8 cellular contexts compared by ENCODE assay signal in the genomic region with DNA sequence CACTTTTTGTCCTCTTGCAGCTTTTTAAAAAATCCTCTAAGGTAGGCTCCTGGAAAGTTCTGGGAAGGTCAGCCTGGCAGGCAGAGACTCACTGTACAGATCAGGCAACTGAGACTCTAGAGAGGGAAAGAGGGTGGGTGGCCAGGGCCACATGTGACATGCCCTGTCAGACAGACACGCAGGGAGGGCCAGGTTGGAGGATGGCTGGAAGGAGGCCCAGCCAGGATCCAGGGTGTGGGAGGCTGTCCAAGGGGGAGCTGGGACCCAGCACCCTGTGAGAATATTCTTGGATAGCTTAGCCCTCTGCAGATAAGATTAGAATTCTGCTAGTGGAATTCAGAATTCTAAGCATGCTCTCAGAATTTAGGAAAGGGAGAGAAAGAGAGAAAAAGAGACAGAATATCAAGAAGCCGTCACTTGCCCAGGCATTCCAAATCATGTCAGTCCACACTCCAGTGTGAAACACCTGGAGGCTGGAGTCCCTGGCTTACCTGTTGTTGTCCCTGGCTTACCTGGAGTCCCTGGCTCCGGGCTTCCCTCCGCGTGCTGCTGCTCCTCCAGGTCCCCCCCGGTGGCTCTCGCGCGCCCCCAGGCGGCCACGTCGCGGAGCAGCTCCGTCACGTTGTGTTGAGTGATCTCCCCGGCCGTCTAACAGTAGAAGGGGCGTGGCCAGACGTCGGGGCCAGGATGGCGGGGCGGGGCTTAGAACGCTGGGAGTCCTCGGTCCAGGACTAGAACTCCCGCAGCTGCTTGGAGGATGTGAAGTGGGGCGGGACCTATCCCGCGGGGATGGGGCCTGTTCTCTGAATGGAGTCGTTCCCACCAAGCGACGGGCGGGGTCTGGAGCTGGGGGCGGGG. TPM values are rescaled to one million over a fixed set of nuclear protein-coding genes. Genes with fewer than 3 reads are reported as not detected.
DNase-seq lines count a peak whose midpoint lies in the region; ATAC-seq and TF ChIP-seq lines count a peak whose summit lies in the region.

No MANE protein-coding gene starts in this region.

- no peaks in the 10 kb centered on the region for H3K36me3 ChIP-seq in tibial artery

- H3K27ac ChIP-seq in tibial artery: no peak overlapping the region

- peak; percentile 66 for DNase-seq in AG10803 (ENCODE audit: low read depth)
- peak; percentile 89 for DNase-seq in NCI-H1048 (lab: John Stamatoyannopoulos, UW)
- DNase-seq in SK-MEL-5 (ENCODE audit: low read depth, low spot score): peak; percentile 92
- DNase-seq in activated effector memory CD4-positive, alpha-beta T cell treated with Interleukin-2 at 50 U/mL for 16 hours: peak; percentile 69
- DNase-seq in foreskin fibroblast: peak; percentile 71 to 92
- peak; percentile 93 for DNase-seq in osteocyte (ENCODE audit: extremely low spot score, unreplicated experiment)
- peak; percentile 58 to 78 for DNase-seq in tibial artery

- TF ChIP-seq CTCF in AG10803 (conservative IDR thresholded peaks at IDR 0.05; ENCODE audit: low read length) (peak; percentile 64), foreskin fibroblast (IDR thresholded peaks at IDR 0.05; ENCODE audit: low read depth, low read length) (peak; percentile 87), osteocyte (IDR thresholded peaks at IDR 0.05) (peak; percentile 88), tibial artery (IDR thresholded peaks at IDR 0.05) (peak; percentile 47 to 48)

- peaks cover 29% of the 10 kb centered on the region for H3K4me1 Mint-ChIP-seq in osteocyte (ENCODE audit: unreplicated experiment)

- peaks cover 0 to 88% of the 10 kb centered on the region in 2 donors for H3K27me3 ChIP-seq in tibial artery

- intact Hi-C loops in tibial artery (cut with DNase I; ENCODE audit: low total_unique reads): no loop called here

- no peaks in the 10 kb centered on the region for H3K9me3 ChIP-seq in tibial artery

- H3K4me3 ChIP-seq in AG10803 (ENCODE audit: low read length): no peak overlapping the region
- no peak overlapping the region for H3K4me3 ChIP-seq in foreskin fibroblast (ENCODE audit: low read depth in 1 of 2, low read length in 2 of 2)
- H3K4me3 ChIP-seq in tibial artery: no peak overlapping the region

- H3K36me3 Mint-ChIP-seq in osteocyte (ENCODE audit: unreplicated experiment): no peaks in the 10 kb centered on the region

- peaks cover 0 to 13% (median 3%) of the 10 kb centered on the region in 4 donors for H3K4me1 ChIP-seq in tibial artery

- H3K4me3 Mint-ChIP-seq in osteocyte (ENCODE audit: unreplicated experiment): no peak overlapping the region

- peak; percentile 68 for ATAC-seq in GM19463 (IDR thresholded peaks at IDR 0.05; ENCODE audit: unreplicated experiment)

- H3K27me3 Mint-ChIP-seq in osteocyte (ENCODE audit: unreplicated experiment): peaks cover 9% of the 10 kb centered on the region

- no peak overlapping the region for H3K27ac Mint-ChIP-seq in osteocyte (ENCODE audit: unreplicated experiment)

- no peaks in the 10 kb centered on the region for H3K9me3 Mint-ChIP-seq in osteocyte (ENCODE audit: unreplicated experiment)

- in situ Hi-C loops in SK-MEL-5 (cut with HindIII; ENCODE audit: low pct_unique_long_range_greater_than_20kb, low sequenced_read_pairs): no loop called here

RNA-seq across cellular contexts. Expression of a gene that starts 2.8 kb away (rescaled TPM):
- total RNA-seq in SK-MEL-5 (2014; rRNA removed; shearing (Covaris generic)): 1.6 and 2.3 TPM in 2 replicates
- 1.6 and 5.0 TPM in 2 replicates for polyA plus RNA-seq in SK-MEL-5 (2015; cell fraction: cytosol; rRNA removed)
- 1.9 TPM in 1 of 2 replicates, not detected in the other for polyA plus RNA-seq in SK-MEL-5 (2015; cell fraction: nucleus; rRNA removed)
- total RNA-seq in osteocyte: 0.57 TPM in 1 of 2 replicates, not detected in the other

RNA-seq across cellular contexts. Expression of a gene that starts 6.1 kb away (rescaled TPM):
- 2.8 and 3.2 TPM in 2 replicates for total RNA-seq in SK-MEL-5 (2014; rRNA removed; shearing (Covaris generic))
- polyA plus RNA-seq in SK-MEL-5 (2015; cell fraction: cytosol; rRNA removed): 4.7 and 7.6 TPM in 2 replicates
- 13.5 and 25.9 TPM in 2 replicates for polyA plus RNA-seq in SK-MEL-5 (2015; cell fraction: nucleus; rRNA removed)
- total RNA-seq in osteocyte: 1.5 and 2.1 TPM in 2 replicates

RNA-seq across cellular contexts. Expression of a gene that starts 11.4 kb away (rescaled TPM):
- 53.1 and 53.4 TPM in 2 replicates for total RNA-seq in SK-MEL-5 (2014; rRNA removed; shearing (Covaris generic))
- 22.3 and 28.6 TPM in 2 replicates for polyA plus RNA-seq in SK-MEL-5 (2015; cell fraction: cytosol; rRNA removed)
- polyA plus RNA-seq in SK-MEL-5 (2015; cell fraction: nucleus; rRNA removed): 8.2 and 10.2 TPM in 2 replicates
- total RNA-seq in osteocyte: not detected in 2 replicates

RNA-seq across cellular contexts. Expression of a gene that starts 19.7 kb away (rescaled TPM):
- total RNA-seq in SK-MEL-5 (2014; rRNA removed; shearing (Covaris generic)): 0.37 and 1.1 TPM in 2 replicates
- polyA plus RNA-seq in SK-MEL-5 (2015; cell fraction: cytosol; rRNA removed): 1.7 and 3.8 TPM in 2 replicates
- 0.73 and 1.6 TPM in 2 replicates for polyA plus RNA-seq in SK-MEL-5 (2015; cell fraction: nucleus; rRNA removed)
- total RNA-seq in osteocyte: not detected in 2 replicates

RNA-seq across cellular contexts. Expression of a gene that starts 42.9 kb away (rescaled TPM):
- 30.0 and 35.1 TPM in 2 replicates for total RNA-seq in SK-MEL-5 (2014; rRNA removed; shearing (Covaris generic))
- polyA plus RNA-seq in SK-MEL-5 (2015; cell fraction: cytosol; rRNA removed): 45.1 and 58.9 TPM in 2 replicates
- 361 and 441 TPM in 2 replicates for polyA plus RNA-seq in SK-MEL-5 (2015; cell fraction: nucleus; rRNA removed)
- 123 and 135 TPM in 2 replicates for total RNA-seq in osteocyte

Comparison
In these comparisons a context has a peak if more than half of its experiments do, and no peak if none do; other contexts are left out.
1. RNA of a gene that starts 11.4 kb away (total RNA-seq): 53.1 to 53.4 TPM in SK-MEL-5; not detected in osteocyte; every median in the first group is over 10 times any median in the second.
2. Peak in every context shown above with its lines, with median percentiles within 50 percentile points of each other: DNase-seq and CTCF ChIP-seq.